Comparison of ENCODE assay signal across 24 cellular contexts in genomic region chr4:122083356-122083755, GRCh38.
"Had no signal": no experiment of that assay in that cellular context is flagged by ENCODE, and none has a peak within 500 bp of the region (broad histone marks: within the 10 kb centered on the region; RNA-seq: fewer than 3 reads in every experiment).

No MANE protein-coding gene starts in this region.

- FAIRE-seq: endothelial cell of umbilical vein, frontal cortex, islet of Langerhans, keratinocyte had no signal

- H3K4me1 ChIP-seq: foreskin keratinocyte, gastroesophageal sphincter, lower lobe of right lung had no signal

- ATAC-seq: foreskin keratinocyte; gastroesophageal sphincter; heart left ventricle; left cardiac atrium; left lung; left ventricle myocardium superior; lower lobe of right lung; mucosa of descending colon; naive thymus-derived CD8-positive, alpha-beta T cell had no signal

- DNase-seq: dermis blood vessel endothelial cell; dorsolateral prefrontal cortex; effector CD4-positive, alpha-beta T cell; effector memory CD4-positive, alpha-beta T cell; foreskin keratinocyte; heart left ventricle; hypothalamus; left cardiac atrium; left lung; left ventricle myocardium superior; lower lobe of right lung; mesenchymal stem cell; mucosa of descending colon; naive B cell; naive thymus-derived CD8-positive, alpha-beta T cell had no signal

- H3K4me3 Mint-ChIP-seq: mesothelial cell of epicardium; naive B cell; naive thymus-derived CD8-positive, alpha-beta T cell had no signal

- H2AFZ ChIP-seq: hepatocyte had no signal

- H3K36me3 ChIP-seq: esophagus muscularis mucosa, gastroesophageal sphincter, heart left ventricle, left lung, lower lobe of right lung had no signal

- H3K9me3 ChIP-seq: esophagus muscularis mucosa, gastroesophageal sphincter, heart left ventricle, left lung, lower lobe of right lung, mucosa of descending colon had no signal

- H3K27ac ChIP-seq: coronary artery, dorsolateral prefrontal cortex, esophagus muscularis mucosa, foreskin keratinocyte, gastroesophageal sphincter, heart left ventricle, hepatocyte, left lung, lower lobe of right lung had no signal

- H3K79me2 ChIP-seq: hepatocyte had no signal

- H3K4me3 ChIP-seq: coronary artery, dorsolateral prefrontal cortex, esophagus muscularis mucosa, gastroesophageal sphincter, heart left ventricle, hepatocyte, left lung, lower lobe of right lung, mucosa of descending colon had no signal

- H3K9me3 Mint-ChIP-seq: naive thymus-derived CD8-positive, alpha-beta T cell had no signal

- H3K27ac Mint-ChIP-seq: mesothelial cell of epicardium; naive B cell; naive thymus-derived CD8-positive, alpha-beta T cell had no signal

- H3K27me3 ChIP-seq: esophagus muscularis mucosa, foreskin keratinocyte, gastroesophageal sphincter, hepatocyte, left lung had no signal

- H3K4me1 Mint-ChIP-seq: naive B cell; naive thymus-derived CD8-positive, alpha-beta T cell had no signal

- H3K36me3 Mint-ChIP-seq: mesothelial cell of epicardium, naive B cell had no signal
